In genomic region chr12:72189266-72189665, GRCh38 we compare ENCODE assay signal across 21 cellular contexts.
"Had no signal": no experiment of that assay in that cellular context is flagged by ENCODE, and none has a peak within 500 bp of the region (broad histone marks: within the 10 kb centered on the region; RNA-seq: fewer than 3 reads in every experiment).

No MANE protein-coding gene starts in this region.

- H3K4me3 ChIP-seq: neural progenitor cell, ovary, psoas muscle, right lobe of liver, sigmoid colon, stomach, thoracic aorta, thyroid gland, tibial nerve, upper lobe of left lung, vagina had no signal

- DNase-seq: occipital lobe; ovary; posterior cingulate gyrus; psoas muscle; right cardiac atrium; right lobe of liver; sigmoid colon; small intestine; stimulated activated CD4-positive, alpha-beta T cell treated with anti-CD3 and anti-CD28 coated beads, Interleukin-15, amount 100 ng/mL, for 24 hours; stimulated activated CD4-positive, alpha-beta T cell treated with anti-CD3 and anti-CD28 coated beads, Interleukin-2, amount 100 ng/mL, for 24 hours; stimulated activated CD4-positive, alpha-beta T cell treated with anti-CD3 and anti-CD28 coated beads, Interleukin-2, amount 100 ng/mL, for 48 hours; stimulated activated CD4-positive, alpha-beta T cell treated with anti-CD3 and anti-CD28 coated beads, Interleukin-4, amount 100 ng/mL, for 24 hours; stimulated activated naive B cell treated with anti-CD40 and anti-IgM and Interleukin-4, amounts not matched to agents 10 μg/mL and 1 μg/mL and 100 μg/mL, for 72 hours; stimulated activated naive CD4-positive, alpha-beta T cell treated with Interleukin-2 at 50 U/mL for 16 hours; stomach; thyroid gland; upper lobe of left lung had no signal
